In genomic region chr17:27217631-27218030, GRCh38 we compare ENCODE assay signal across 9 cellular contexts.
DNase-seq lines count a peak whose midpoint lies in the region; ATAC-seq and TF ChIP-seq lines count a peak whose summit lies in the region.
"Had no signal": no experiment of that assay in that cellular context is flagged by ENCODE, and none has a peak within 500 bp of the region (broad histone marks: within the 10 kb centered on the region; RNA-seq: fewer than 3 reads in every experiment).

No MANE protein-coding gene starts in this region.

- peak overlapping the region; percentile 71 for H3K4me3 Mint-ChIP-seq in memory B cell
- H3K4me3 Mint-ChIP-seq: T-cell had no signal

- peak overlapping the region; percentile 99 for H3K27ac Mint-ChIP-seq in memory B cell

- 86 to 89% methylated on average over 5 of the region's 5 CpGs for WGBS in lower leg skin, 2 donors

- peak; percentile 54 to 81 for DNase-seq in memory B cell (ENCODE audit: low spot score in 2 of 2)
- DNase-seq in ecto neural progenitor cell (ENCODE audit: low spot score) = no peak
- no peak for DNase-seq in lower leg skin (ENCODE audit: low spot score in 2 of 2)
- DNase-seq in NCI-H2227 treated with DMSO at 0.1 percent for 48 hours (lab: John Stamatoyannopoulos, UW) = no peak
- no peak for DNase-seq in COLO829 (ENCODE audit: low spot score)

- ATAC-seq in GM18868 (IDR thresholded peaks at IDR 0.05; ENCODE audit: unreplicated experiment) = peak; percentile 70
- peak; percentile 65 for ATAC-seq in GM21737 (IDR thresholded peaks at IDR 0.05; ENCODE audit: unreplicated experiment)
- peak; percentile 79 for ATAC-seq in HG03469 (IDR thresholded peaks at IDR 0.05; ENCODE audit: unreplicated experiment)
- peak; percentile 89 for ATAC-seq in memory B cell (ENCODE audit: low read depth)

- no peak overlapping the region for H3K4me3 ChIP-seq in lower leg skin (ENCODE audit: low read depth, poor library complexity, severe bottlenecking)

- peaks cover 10% of the 10 kb centered on the region for H3K9me3 Mint-ChIP-seq in memory B cell

- no peak for TF ChIP-seq CTCF in lower leg skin (IDR thresholded peaks at IDR 0.05)

- peaks cover 34% of the 10 kb centered on the region for H3K4me1 Mint-ChIP-seq in memory B cell

- intact Hi-C loops in lower leg skin (cut with DNase I; ENCODE audit: low total_unique reads) = no loop called here

- peaks cover 4% of the 10 kb centered on the region for H3K36me3 Mint-ChIP-seq in memory B cell
- H3K36me3 Mint-ChIP-seq: T-cell had no signal

- H3K27me3 Mint-ChIP-seq in memory B cell = no peaks in the 10 kb centered on the region

- TF ChIP-seq POLR2A in lower leg skin (IDR thresholded peaks at IDR 0.05) = no peak

Comparison
In these comparisons a context has a peak if more than half of its experiments do, and no peak if none do; other contexts are left out.
1. DNase-seq: peak in memory B cell (2 of 2); none in ecto neural progenitor cell (single experiment), lower leg skin (0 of 2), NCI-H2227 treated with DMSO at 0.1 percent for 48 hours (single experiment) and COLO829 (single experiment).
2. Peak in every context shown above with its lines, with median percentiles within 50 percentile points of each other: ATAC-seq.